8 cellular contexts compared by ENCODE assay signal in the genomic region with DNA sequence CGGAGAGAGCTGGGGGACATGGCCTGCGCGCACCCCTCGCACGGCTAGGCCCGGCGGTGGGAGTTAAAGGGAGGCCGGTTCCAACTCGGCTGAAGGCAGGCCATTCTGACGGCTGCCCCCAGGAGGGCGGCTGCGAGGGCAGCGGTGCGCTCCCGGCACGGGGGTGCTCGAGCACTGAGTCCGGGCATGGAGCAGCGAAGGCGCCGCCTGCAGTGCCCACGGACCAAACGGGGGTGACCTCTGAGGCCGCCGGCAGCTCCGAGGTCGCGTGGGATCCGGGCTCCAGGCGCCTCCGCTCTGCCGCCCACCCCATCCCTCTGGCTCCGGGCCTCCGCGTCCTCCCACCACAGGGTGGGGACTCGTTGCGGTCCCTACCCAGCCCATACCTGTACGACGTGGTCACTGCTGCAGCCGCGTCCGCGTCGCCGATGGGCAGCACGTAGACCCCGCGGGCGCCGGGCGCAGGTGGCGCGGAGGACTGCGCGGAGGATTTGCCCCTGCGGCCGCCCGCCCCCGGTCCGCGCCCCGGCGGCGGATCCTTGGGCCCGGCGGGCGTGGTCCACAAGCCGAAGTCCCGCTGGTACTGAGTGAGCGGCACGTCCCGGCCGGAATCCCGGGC. TPM values are rescaled to one million over a fixed set of nuclear protein-coding genes. Genes with fewer than 3 reads are reported as not detected.
A peak's percentile ranks its signal among the peaks of the same experiment; 100 is the strongest.
DNase-seq lines count a peak whose midpoint lies in the region; ATAC-seq and TF ChIP-seq lines count a peak whose summit lies in the region.

No MANE protein-coding gene starts in this region.

- DNase-seq in stimulated activated CD4-positive, alpha-beta T cell treated with anti-CD3 and anti-CD28 coated beads, Interleukin-12 subunit alpha, Interleukin-12 subunit beta, amount 100 ng/mL, for 4 hours = peak; percentile 12
- no peak for DNase-seq in stimulated activated CD4-positive, alpha-beta T cell treated with anti-CD3 and anti-CD28 coated beads, Interleukin-1b, Interleukin-23, amount 100 ng/mL, for 48 hours
- peak; percentile 47 to 53 for DNase-seq in activated T-cell treated with anti-CD3 and anti-CD28 coated beads, Interleukin-2, amount 50 U/mL, for 72 hours
- peak; percentile 31 for DNase-seq in glomerular visceral epithelial cell (ENCODE audit: extremely low spot score)
- DNase-seq in omental fat pad (ENCODE audit: low spot score) = no peak
- no peak for DNase-seq in epidermal melanocyte (ENCODE audit: insufficient read length, low spot score)
- no peak for DNase-seq in NCI-H510A (lab: John Stamatoyannopoulos, UW)

- peaks cover 7% of the 10 kb centered on the region for H3K27me3 Mint-ChIP-seq in activated T-cell treated with anti-CD3 and anti-CD28 coated beads, Interleukin-2, amount 50 U/mL, for 72 hours (ENCODE audit: low read depth)

- H3K9me3 Mint-ChIP-seq in activated T-cell treated with anti-CD3 and anti-CD28 coated beads, Interleukin-2, amount 50 U/mL, for 72 hours = no peaks in the 10 kb centered on the region

- H3K36me3 Mint-ChIP-seq in activated T-cell treated with anti-CD3 and anti-CD28 coated beads, Interleukin-2, amount 50 U/mL, for 72 hours (ENCODE audit: insufficient read depth in 2 of 2) = no peaks in the 10 kb centered on the region

- H3K4me3 Mint-ChIP-seq in activated T-cell treated with anti-CD3 and anti-CD28 coated beads, Interleukin-2, amount 50 U/mL, for 72 hours = peak overlapping the region; percentile 81 to 94

- ATAC-seq in HG03565 (IDR thresholded peaks at IDR 0.05; ENCODE audit: unreplicated experiment) = peak; percentile 23
- peak; percentile 55 to 66 for ATAC-seq in activated T-cell treated with anti-CD3 and anti-CD28 coated beads, Interleukin-2, amount 50 U/mL, for 72 hours (replicated peaks in 1 of 2)
- peak; percentile 57 for ATAC-seq in omental fat pad (ENCODE audit: low FRiP score)

- H3K27ac Mint-ChIP-seq in activated T-cell treated with anti-CD3 and anti-CD28 coated beads, Interleukin-2, amount 50 U/mL, for 72 hours = no peak overlapping the region

- peaks cover 8% of the 10 kb centered on the region for H3K4me1 Mint-ChIP-seq in activated T-cell treated with anti-CD3 and anti-CD28 coated beads, Interleukin-2, amount 50 U/mL, for 72 hours (ENCODE audit: low read depth)

- TF ChIP-seq CTCF in omental fat pad (IDR thresholded peaks at IDR 0.05) = no peak

RNA-seq across cellular contexts. Expression of a gene that starts 0.5 kb away (rescaled TPM):
- 1 to 10 TPM in 1 of 2 donors, under 1 TPM in 1; 1.00 to 1.4 TPM for total RNA-seq in activated T-cell treated with anti-CD3 and anti-CD28 coated beads, Interleukin-2, amount 50 U/mL, for 72 hours
- 1 to 10 TPM in 3 of 4 donors, not detected in 1; 1.8 to 2.8 (median 2.4) TPM for total RNA-seq in omental fat pad

RNA-seq across cellular contexts. Expression of a gene that starts 59.8 kb away (rescaled TPM):
- 10 to 100 TPM; 77.3 to 92.3 TPM for total RNA-seq in activated T-cell treated with anti-CD3 and anti-CD28 coated beads, Interleukin-2, amount 50 U/mL, for 72 hours
- total RNA-seq in omental fat pad = 10 to 100 TPM; 40.8 to 57.0 (median 47.6) TPM

Comparison
In these comparisons a context has a peak if more than half of its experiments do, and no peak if none do; other contexts are left out.
1. DNase-seq: peak in stimulated activated CD4-positive, alpha-beta T cell treated with anti-CD3 and anti-CD28 coated beads, Interleukin-12 subunit alpha, Interleukin-12 subunit beta, amount 100 ng/mL, for 4 hours (single experiment), activated T-cell treated with anti-CD3 and anti-CD28 coated beads, Interleukin-2, amount 50 U/mL, for 72 hours (2 of 2) and glomerular visceral epithelial cell (single experiment); none in stimulated activated CD4-positive, alpha-beta T cell treated with anti-CD3 and anti-CD28 coated beads, Interleukin-1b, Interleukin-23, amount 100 ng/mL, for 48 hours (single experiment), omental fat pad (single experiment), epidermal melanocyte (single experiment) and NCI-H510A (single experiment).
2. Peak in every context shown above with its lines, with median percentiles within 50 percentile points of each other: ATAC-seq.